1 cellular context compared by ENCODE assay signal in genomic region chr1:36377776-36378175, GRCh38.
TF ChIP-seq lines count a peak whose summit lies in the region.

No MANE protein-coding gene starts in this region.

TF ChIP-seq in GM12878, 131 proteins besides CTCF, POLR2A, EP300 and RAD21:
- TF ChIP-seq SPI1 (IDR thresholded peaks at IDR 0.05; ENCODE audit: borderline replicate concordance, insufficient read depth, low read depth, low read length), result 0 out of 2 replicates have a peak, but pooled peaks have one; percentile 4
- TF ChIP-seq, protein P1, sequence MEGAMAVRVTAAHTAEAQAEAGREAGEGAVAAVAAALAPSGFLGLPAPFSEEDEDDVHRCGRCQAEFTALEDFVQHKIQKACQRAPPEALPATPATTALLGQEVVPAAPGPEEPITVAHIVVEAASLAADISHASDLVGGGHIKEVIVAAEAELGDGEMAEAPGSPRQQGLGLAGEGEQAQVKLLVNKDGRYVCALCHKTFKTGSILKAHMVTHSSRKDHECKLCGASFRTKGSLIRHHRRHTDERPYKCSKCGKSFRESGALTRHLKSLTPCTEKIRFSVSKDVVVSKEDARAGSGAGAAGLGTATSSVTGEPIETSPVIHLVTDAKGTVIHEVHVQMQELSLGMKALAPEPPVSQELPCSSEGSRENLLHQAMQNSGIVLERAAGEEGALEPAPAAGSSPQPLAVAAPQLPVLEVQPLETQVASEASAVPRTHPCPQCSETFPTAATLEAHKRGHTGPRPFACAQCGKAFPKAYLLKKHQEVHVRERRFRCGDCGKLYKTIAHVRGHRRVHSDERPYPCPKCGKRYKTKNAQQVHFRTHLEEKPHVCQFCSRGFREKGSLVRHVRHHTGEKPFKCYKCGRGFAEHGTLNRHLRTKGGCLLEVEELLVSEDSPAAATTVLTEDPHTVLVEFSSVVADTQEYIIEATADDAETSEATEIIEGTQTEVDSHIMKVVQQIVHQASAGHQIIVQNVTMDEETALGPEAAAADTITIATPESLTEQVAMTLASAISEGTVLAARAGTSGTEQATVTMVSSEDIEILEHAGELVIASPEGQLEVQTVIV (IDR thresholded peaks at IDR 0.05; ENCODE audit: borderline replicate concordance, partially characterized antibody), result no peak
- no peak for TF ChIP-seq ZNF217 (IDR thresholded peaks at IDR 0.05)
